Comparison of ENCODE assay signal across 8 cellular contexts in genomic region chr6:108260126-108260808, GRCh38. TPM values are rescaled to one million over a fixed set of nuclear protein-coding genes. Genes with fewer than 3 reads are reported as not detected.
DNase-seq lines count a peak whose midpoint lies in the region; ATAC-seq and TF ChIP-seq lines count a peak whose summit lies in the region.

No MANE protein-coding gene starts in this region.

- H3K36me3 ChIP-seq in uterus = no peaks in the 10 kb centered on the region

- H3K4me3 ChIP-seq in fibroblast of villous mesenchyme (ENCODE audit: low read depth, low read length) (peak overlapping the region; percentile 98), uterus (peak overlapping the region; percentile 92 to 96)

- intact Hi-C loops in natural killer cell (cut with micrococcal nuclease) (loop anchor here (2.0 to 10.0 kb wide), 4 partner anchors 185 to 1122 kb away; partner anchors contain the start of genes CD164, CEP57L1, OSTM1 and SESN1), uterus (cut with DNase I; ENCODE audit: low total_unique reads) (loop anchor here (2.0 kb wide), 1 partner anchor 35 kb away; the partner anchor contains the start of gene AFG1L)

- H3K27me3 Mint-ChIP-seq in natural killer cell (ENCODE audit: low read depth in 2 of 2) = no peaks in the 10 kb centered on the region

- no peaks in the 10 kb centered on the region for H3K27me3 ChIP-seq in uterus

- peak overlapping the region; percentile 93 for H3K4me3 Mint-ChIP-seq in natural killer cell

- no peak for TF ChIP-seq CTCF in fibroblast of villous mesenchyme (IDR thresholded peaks at IDR 0.05; ENCODE audit: insufficient read depth, low read depth, low read length)
- TF ChIP-seq CTCF in natural killer cell (IDR thresholded peaks at IDR 0.05) = no peak
- no peak for TF ChIP-seq CTCF in uterus (IDR thresholded peaks at IDR 0.05)

- peak; percentile 2 for DNase-seq in activated CD4-positive, CD25-positive, alpha-beta regulatory T cell treated with anti-CD3 and anti-CD28 coated beads, Interleukin-2, amount 50 U/mL, for 16 hours (ENCODE audit: low read depth, low spot score)
- no peak for DNase-seq in activated CD4-positive, CD25-positive, alpha-beta regulatory T cell treated with anti-CD3 and anti-CD28 coated beads, Interleukin-2, amount 50 U/mL, for 72 hours
- peak; percentile 58 to 71 for DNase-seq in NCI-H526 (lab: John Stamatoyannopoulos, UW)
- peak; percentile 40 to 45 for DNase-seq in activated T-cell treated with anti-CD3 and anti-CD28 coated beads, Interleukin-2, amount 50 U/mL, for 48 hours
- peak; percentile 71 for DNase-seq in fibroblast of villous mesenchyme (ENCODE audit: low read depth)
- DNase-seq in natural killer cell = no peak
- DNase-seq in uterus = no peak

- H3K4me1 ChIP-seq in uterus = no peaks in the 10 kb centered on the region

- no peaks in the 10 kb centered on the region for H3K9me3 ChIP-seq in uterus

- peak overlapping the region; percentile 95 to 99 for H3K27ac ChIP-seq in uterus

- ATAC-seq in HG02852 (IDR thresholded peaks at IDR 0.05; ENCODE audit: unreplicated experiment) (peak; percentile 6), natural killer cell (peak in 1 of 3 donors; percentile 3)

- H3K4me1 Mint-ChIP-seq in natural killer cell = peaks cover 16 to 34% of the 10 kb centered on the region in 2 donors

- TF ChIP-seq POLR2A in uterus (IDR thresholded peaks at IDR 0.05) = peak in 1 of 2 donors; percentile 42

- peak overlapping the region; percentile 95 to 96 for H3K27ac Mint-ChIP-seq in natural killer cell

- no peaks in the 10 kb centered on the region for H3K36me3 Mint-ChIP-seq in natural killer cell

- H3K9me3 Mint-ChIP-seq in natural killer cell = no peaks in the 10 kb centered on the region

RNA-seq across cellular contexts. Expression of gene SNX3, which starts 0.6 kb away (rescaled TPM):
- total RNA-seq in fibroblast of villous mesenchyme (142 and 187 TPM in 2 replicates), natural killer cell (10 to 100 TPM; 59.7 to 71.6 (median 70.6) TPM), uterus (100 to 1,000 TPM in 3 of 4 donors, 10 to 100 TPM in 1; 94.3 to 215 (median 160) TPM)

RNA-seq across cellular contexts. Expression of gene AFG1L, which starts 34.6 kb away (rescaled TPM):
- total RNA-seq in fibroblast of villous mesenchyme (3.2 and 6.0 TPM in 2 replicates), natural killer cell (1 to 10 TPM; 4.8 to 9.2 (median 5.2) TPM), uterus (1 to 10 TPM in 3 of 4 donors, under 1 TPM in 1; under 0.01 to 9.4 (median 5.2) TPM)

Comparison
In these comparisons a context has a peak if more than half of its experiments do, and no peak if none do; other contexts are left out.
1. DNase-seq: peak in activated CD4-positive, CD25-positive, alpha-beta regulatory T cell treated with anti-CD3 and anti-CD28 coated beads, Interleukin-2, amount 50 U/mL, for 16 hours (single experiment), NCI-H526 (2 of 2), activated T-cell treated with anti-CD3 and anti-CD28 coated beads, Interleukin-2, amount 50 U/mL, for 48 hours (2 of 2) and fibroblast of villous mesenchyme (single experiment); none in activated CD4-positive, CD25-positive, alpha-beta regulatory T cell treated with anti-CD3 and anti-CD28 coated beads, Interleukin-2, amount 50 U/mL, for 72 hours (single experiment), natural killer cell (single experiment) and uterus (0 of 2).